In genomic region chr4:153345011-153345981, GRCh38 we compare ENCODE assay signal across 8 cellular contexts.
DNase-seq lines count a peak whose midpoint lies in the region; ATAC-seq, FAIRE-seq and TF ChIP-seq lines count a peak whose summit lies in the region.

No MANE protein-coding gene starts in this region.

- peak overlapping the region; percentile 95 for H3K9ac ChIP-seq in iPS-20b (ENCODE audit: low read depth, low read length)

- TF ChIP-seq POLR2A in H54 (IDR thresholded peaks at IDR 0.05; ENCODE audit: low read depth, low read length): no peak

- DNase-seq in GM03348 (ENCODE audit: low spot score) (peak; percentile 62), H54 (ENCODE audit: insufficient read length, low spot score) (peak; percentile 19), LoVo (ENCODE audit: low spot score) (peak; percentile 37), SW480 (ENCODE audit: low spot score) (peak; percentile 65), astrocyte of the hippocampus (ENCODE audit: low read depth, low spot score) (peak; percentile 71)
- peak; percentile 44 to 54 (median 49) for DNase-seq in stimulated activated CD4-positive, alpha-beta T cell treated with anti-CD3 and anti-CD28 coated beads, Interleukin-12 subunit alpha, Interleukin-12 subunit beta, amount 100 ng/mL, for 48 hours (ENCODE audit: low read depth in 2 of 3, low spot score in 1 of 3)

- peak overlapping the region; percentile 79 for H3K27ac ChIP-seq in iPS-20b (ENCODE audit: low read length)

- no peaks in the 10 kb centered on the region for H3K27me3 ChIP-seq in iPS-20b (ENCODE audit: insufficient read depth, low read length)

- FAIRE-seq in H54 (lab: Jason Lieb, UNC): no peak

- no peak for ATAC-seq in HG03469 (IDR thresholded peaks at IDR 0.05; ENCODE audit: unreplicated experiment)

- peaks cover 11% of the 10 kb centered on the region; the same call in 1 of the 2 replicates for H3K4me1 ChIP-seq in iPS-20b (ENCODE audit: insufficient read depth, low read length)

- H3K36me3 ChIP-seq in iPS-20b (ENCODE audit: insufficient read depth, low read depth, low read length): peaks cover 8% of the 10 kb centered on the region

- H3K4me3 ChIP-seq in iPS-20b (ENCODE audit: low read length): peak overlapping the region; percentile 80

- no peaks in the 10 kb centered on the region for H3K9me3 ChIP-seq in iPS-20b (ENCODE audit: insufficient read depth, low read depth, low read length)

Comparison
In these comparisons a context has a peak if more than half of its experiments do, and no peak if none do; other contexts are left out.
1. DNase-seq: peak in every context shown above with its lines; median percentile 71 in astrocyte of the hippocampus; 65 in SW480; 62 in GM03348; 49 in stimulated activated CD4-positive, alpha-beta T cell treated with anti-CD3 and anti-CD28 coated beads, Interleukin-12 subunit alpha, Interleukin-12 subunit beta, amount 100 ng/mL, for 48 hours; 37 in LoVo; 19 in H54.